Comparison of ENCODE assay signal across 9 cellular contexts in genomic region chr16:11740567-11740966, GRCh38. TPM values are rescaled to one million over a fixed set of nuclear protein-coding genes. Genes with fewer than 3 reads are reported as not detected.
A peak's percentile ranks its signal among the peaks of the same experiment; 100 is the strongest.
DNase-seq lines count a peak whose midpoint lies in the region; ATAC-seq and TF ChIP-seq lines count a peak whose summit lies in the region.
"Had no signal": no experiment of that assay in that cellular context is flagged by ENCODE, and none has a peak within 500 bp of the region (broad histone marks: within the 10 kb centered on the region; RNA-seq: fewer than 3 reads in every experiment).

No MANE protein-coding gene starts in this region.

- 46% methylated on average over 3 of the region's 3 CpGs for WGBS in right cardiac atrium

- H3K4me1 ChIP-seq in right cardiac atrium (ENCODE audit: control insufficient read depth, insufficient read depth, low read length) (peaks cover 2% of the 10 kb centered on the region), muscle layer of duodenum (ENCODE audit: control insufficient read depth in 1 of 2, insufficient read depth in 2 of 2, low read length in 2 of 2) (peaks cover 7 to 22% of the 10 kb centered on the region in 2 donors)

- intact Hi-C loops in right cardiac atrium (cut with DNase I) (loop anchor here in 2 of 4 donors (5.0 to 10.0 kb wide), 2 partner anchors 57 to 174 kb away; partner anchors contain the start of genes ZC3H7A (in 2 of the 2) and GSPT1 (in 1 of the 2)), left ventricle myocardium superior (cut with micrococcal nuclease) (loop anchor here (10.0 kb wide), 1 partner anchor 54 kb away; the partner anchor contains the start of gene ZC3H7A)

- H3K4me3 ChIP-seq in right cardiac atrium (ENCODE audit: low read length) (peak overlapping the region; percentile 97), astrocyte of the spinal cord (ENCODE audit: low read depth, low read length) (peak overlapping the region; percentile 87), muscle layer of duodenum (ENCODE audit: low read depth in 1 of 2, low read length in 2 of 2) (peak overlapping the region; percentile 73 to 90)

- DNase-seq in right cardiac atrium (no peak), left ventricle myocardium superior (no peak), astrocyte of the spinal cord (ENCODE audit: low read depth, low spot score) (no peak), NCI-H226 (no peak), GOT3 (lab: John Stamatoyannopoulos, UW) (no peak)
- DNase-seq: EL had no signal

- H3K9me3 ChIP-seq in right cardiac atrium (ENCODE audit: control insufficient read depth, low read length) = no peaks in the 10 kb centered on the region
- no peaks in the 10 kb centered on the region for H3K9me3 ChIP-seq in muscle layer of duodenum (ENCODE audit: control insufficient read depth in 1 of 2, low read length in 2 of 2)

- no peak for ATAC-seq in right cardiac atrium
- ATAC-seq in left ventricle myocardium superior = no peak
- ATAC-seq in GM18502 (IDR thresholded peaks at IDR 0.05; ENCODE audit: poor library complexity, unreplicated experiment) = no peak
- ATAC-seq in GM21528 (IDR thresholded peaks at IDR 0.05; ENCODE audit: low FRiP score, unreplicated experiment) = no peak

- in situ Hi-C loops in astrocyte of the spinal cord (cut with HindIII; ENCODE audit: low sequenced_read_pairs) = no loop called here

- H3K36me3 ChIP-seq in muscle layer of duodenum (ENCODE audit: control insufficient read depth in 1 of 2, insufficient read depth in 2 of 2, low read length in 2 of 2) = peaks cover 6 to 11% of the 10 kb centered on the region in 2 donors

- no peak overlapping the region for H3K27ac ChIP-seq in right cardiac atrium (ENCODE audit: low read length)
- H3K27ac ChIP-seq in muscle layer of duodenum (ENCODE audit: low read length) = peak overlapping the region; percentile 88

- no peaks in the 10 kb centered on the region for H3K27me3 ChIP-seq in right cardiac atrium (ENCODE audit: control insufficient read depth, insufficient read depth)
- no peaks in the 10 kb centered on the region for H3K27me3 ChIP-seq in muscle layer of duodenum (ENCODE audit: low read depth, low read length)

- TF ChIP-seq CTCF in astrocyte of the spinal cord (IDR thresholded peaks at IDR 0.05; ENCODE audit: low read depth, low read length) = no peak

RNA-seq across cellular contexts. Expression of gene TXNDC11, which starts 2.1 kb away (rescaled TPM):
- 10 to 100 TPM; 22.0 to 29.4 (median 23.9) TPM for total RNA-seq in right cardiac atrium
- 25.8 TPM for polyA plus RNA-seq in right cardiac atrium
- 20.8 TPM for total RNA-seq in left ventricle myocardium superior

RNA-seq across cellular contexts. Expression of gene ZC3H7A, which starts 56.5 kb away (rescaled TPM):
- 10 to 100 TPM; 29.2 to 32.2 (median 31.0) TPM for total RNA-seq in right cardiac atrium
- 18.7 TPM for polyA plus RNA-seq in right cardiac atrium
- 24.5 TPM for total RNA-seq in left ventricle myocardium superior
